ENCODE assay signal across 16 cellular contexts in the genomic region with DNA sequence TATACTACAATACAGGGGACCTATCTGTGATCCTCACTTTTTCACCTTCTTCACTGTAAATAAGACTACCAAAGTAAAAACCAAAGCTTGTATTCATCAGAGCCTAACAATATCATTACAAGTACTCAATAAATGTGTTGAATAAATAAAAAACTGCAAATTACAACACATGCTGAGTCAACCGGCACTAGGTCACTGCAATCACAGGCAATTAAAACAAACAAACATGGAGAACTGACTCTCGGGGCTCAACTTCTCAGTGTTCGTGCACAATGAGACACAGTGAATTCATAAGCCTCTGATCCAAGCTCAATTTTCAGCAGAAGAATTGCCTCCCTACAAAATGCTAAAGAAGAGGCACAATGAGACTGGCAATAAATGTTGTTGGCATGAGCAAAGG.
DNase-seq lines count a peak whose midpoint lies in the region; TF ChIP-seq lines count a peak whose summit lies in the region.
"Had no signal": no experiment of that assay in that cellular context is flagged by ENCODE, and none has a peak within 500 bp of the region (broad histone marks: within the 10 kb centered on the region; RNA-seq: fewer than 3 reads in every experiment).

No MANE protein-coding gene starts in this region.

- H3K27ac Mint-ChIP-seq in MCF 10A (ENCODE audit: low read depth, unreplicated experiment) (no peak overlapping the region), osteocyte (ENCODE audit: unreplicated experiment) (no peak overlapping the region)
- H3K27ac Mint-ChIP-seq: CD4-positive, alpha-beta T cell; HFFc6 had no signal

- H3K4me3 ChIP-seq in breast epithelium (no peak overlapping the region), choroid plexus epithelial cell (ENCODE audit: low read depth, low read length) (no peak overlapping the region)
- H3K4me3 ChIP-seq: A549, GM23248, HAP-1 had no signal

- H3K36me3 Mint-ChIP-seq in MCF 10A (ENCODE audit: insufficient read depth, unreplicated experiment) (peaks cover 59% of the 10 kb centered on the region), osteocyte (ENCODE audit: unreplicated experiment) (peaks cover 45% of the 10 kb centered on the region)

- intact Hi-C loops in MCF 10A (cut with micrococcal nuclease) (no loop called here), breast epithelium (cut with DNase I; ENCODE audit: low total_unique reads) (no loop called here)

- no peak overlapping the region for H3K4me3 Mint-ChIP-seq in MCF 10A (ENCODE audit: unreplicated experiment)
- H3K4me3 Mint-ChIP-seq in osteocyte (ENCODE audit: unreplicated experiment) = no peak overlapping the region
- H3K4me3 Mint-ChIP-seq: CD4-positive, alpha-beta T cell; HFFc6 had no signal

- TF ChIP-seq POLR2A in breast epithelium (IDR thresholded peaks at IDR 0.05) = no peak

- H3K4me1 ChIP-seq in breast epithelium = no peaks in the 10 kb centered on the region
- H3K4me1 ChIP-seq: A549, Caco-2, HAP-1 had no signal

- CTCF ChIA-PET in MCF 10A (lab: Yijun Ruan, JAX) = interaction anchor here (0.7 to 3.3 kb wide), 3 partner anchors 16 to 72 kb away, joined by 3 to 24 read pairs (median 3); no protein-coding TSS in a partner anchor

- POLR2A ChIA-PET in MCF 10A (lab: Yijun Ruan, JAX) = no interaction called here

- H3K27me3 Mint-ChIP-seq in MCF 10A (ENCODE audit: insufficient read depth, unreplicated experiment) (no peaks in the 10 kb centered on the region), osteocyte (ENCODE audit: unreplicated experiment) (no peaks in the 10 kb centered on the region)
- H3K27me3 Mint-ChIP-seq: CD4-positive, alpha-beta T cell had no signal

- TF ChIP-seq CTCF in MCF 10A (IDR thresholded peaks at IDR 0.05; ENCODE audit: unreplicated experiment) = no peak
- TF ChIP-seq CTCF in breast epithelium (IDR thresholded peaks at IDR 0.05) = no peak
- no peak for TF ChIP-seq CTCF in choroid plexus epithelial cell (conservative IDR thresholded peaks at IDR 0.05; ENCODE audit: low read depth, low read length)
- TF ChIP-seq CTCF in osteocyte (IDR thresholded peaks at IDR 0.05) = no peak

- H3K4me1 Mint-ChIP-seq in MCF 10A (ENCODE audit: insufficient read depth, unreplicated experiment) (peaks cover 17% of the 10 kb centered on the region), osteocyte (ENCODE audit: unreplicated experiment) (no peaks in the 10 kb centered on the region)

- H3K27me3 ChIP-seq in breast epithelium = no peaks in the 10 kb centered on the region

- peak; percentile 33 for DNase-seq in MCF 10A (ENCODE audit: unreplicated experiment)
- no peak for DNase-seq in breast epithelium (ENCODE audit: low spot score in 2 of 2)
- peak; percentile 15 for DNase-seq in choroid plexus epithelial cell (ENCODE audit: low read depth)
- DNase-seq in iris pigment epithelial cell (ENCODE audit: low read depth) = peak; percentile 60
- no peak for DNase-seq in activated CD4-positive, alpha-beta T cell treated with anti-CD3 and anti-CD28 coated beads, Interleukin-2, amount 50 U/mL, for 1 hour
- no peak for DNase-seq in osteocyte (ENCODE audit: extremely low spot score, unreplicated experiment)
- no peak for DNase-seq in cerebellum (ENCODE audit: low spot score)
- DNase-seq: AML-193; Caco-2; CD4-positive, alpha-beta T cell; GM23248; HFFc6 had no signal

- H3K27ac ChIP-seq in breast epithelium = no peak overlapping the region
- H3K27ac ChIP-seq: 22Rv1, A549, C4-2B, GM23248 had no signal

- no peaks in the 10 kb centered on the region for H3K36me3 ChIP-seq in breast epithelium

- peaks cover 0 to 17% of the 10 kb centered on the region in 2 donors for H3K9me3 ChIP-seq in breast epithelium
- H3K9me3 ChIP-seq: Caco-2 had no signal

- H3K9me3 Mint-ChIP-seq in MCF 10A (ENCODE audit: unreplicated experiment) (peaks cover 12% of the 10 kb centered on the region), osteocyte (ENCODE audit: unreplicated experiment) (peaks cover 12% of the 10 kb centered on the region)

- no TSS peak for BruUV-seq in MCF 10A (replicated peaks; lab: Mats Ljungman, UMichigan)

Comparison
In these comparisons a context has a peak if more than half of its experiments do, and no peak if none do; other contexts are left out.
1. DNase-seq: peak in MCF 10A (single experiment), choroid plexus epithelial cell (single experiment) and iris pigment epithelial cell (single experiment); none in breast epithelium (0 of 2), activated CD4-positive, alpha-beta T cell treated with anti-CD3 and anti-CD28 coated beads, Interleukin-2, amount 50 U/mL, for 1 hour (single experiment), osteocyte (single experiment) and cerebellum (single experiment).